ENCODE assay signal across 8 cellular contexts in the genomic region with DNA sequence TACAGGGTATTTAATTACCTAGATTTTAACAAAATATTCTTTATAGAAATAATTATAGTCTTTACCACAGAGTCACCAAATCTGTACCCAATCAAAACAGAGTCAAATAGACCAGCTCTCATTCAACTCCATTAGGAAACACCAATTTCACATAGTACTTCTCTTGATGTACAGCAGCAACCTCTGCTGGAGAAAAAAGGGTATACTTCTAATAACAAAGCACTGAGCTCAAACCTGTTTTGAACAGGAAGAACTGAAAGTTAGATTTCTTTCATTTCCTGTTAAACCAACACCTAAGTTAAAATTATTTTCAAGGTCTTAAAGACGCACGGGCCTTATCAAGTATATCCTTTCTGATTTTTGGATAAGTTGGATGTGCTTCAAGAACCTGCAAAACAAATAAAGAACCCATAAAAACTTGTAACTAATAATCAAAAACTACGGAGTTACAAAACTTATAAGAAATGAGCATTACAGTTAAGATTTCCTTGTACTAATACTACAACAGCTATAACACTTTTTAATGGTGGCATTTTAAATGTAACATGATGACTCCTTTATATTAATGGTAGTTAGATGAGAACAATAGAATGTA.
DNase-seq lines count a peak whose midpoint lies in the region; ATAC-seq and TF ChIP-seq lines count a peak whose summit lies in the region.

No MANE protein-coding gene starts in this region.

- H3K4me2 ChIP-seq in trophoblast cell (ENCODE audit: low read length): no peak overlapping the region

- no peak overlapping the region for H2BK5ac ChIP-seq in trophoblast cell (ENCODE audit: low read depth, low read length, poor library complexity)

- no peak overlapping the region for H2BK12ac ChIP-seq in trophoblast cell (ENCODE audit: low read length)

- no peak overlapping the region for H3K18ac ChIP-seq in trophoblast cell (ENCODE audit: low read length)

- no peak overlapping the region for H3K23ac ChIP-seq in trophoblast cell (ENCODE audit: low read length)

- no peak overlapping the region for H3K14ac ChIP-seq in trophoblast cell (ENCODE audit: low read length)

- H3K27me3 ChIP-seq in foreskin keratinocyte: no peaks in the 10 kb centered on the region
- no peaks in the 10 kb centered on the region for H3K27me3 ChIP-seq in trophoblast cell (ENCODE audit: insufficient read depth, low read length)

- no peak overlapping the region for H3K4ac ChIP-seq in trophoblast cell (ENCODE audit: low read depth, low read length)

- no peak overlapping the region for H4K91ac ChIP-seq in trophoblast cell (ENCODE audit: low read depth, low read length)

- no peaks in the 10 kb centered on the region for H3K9me3 ChIP-seq in trophoblast cell (ENCODE audit: insufficient read depth, low read depth, low read length)

- no peak overlapping the region for H3K9ac ChIP-seq in trophoblast cell (ENCODE audit: low read length)

- no peak overlapping the region for H2AK5ac ChIP-seq in trophoblast cell (ENCODE audit: low read length)

- DNase-seq in DMS 273 (lab: John Stamatoyannopoulos, UW; ENCODE audit: unreplicated experiment) (peak; percentile 82), GM19240 (ENCODE audit: insufficient read length, low spot score) (peak; percentile 6), NCI-H2171 (lab: John Stamatoyannopoulos, UW) (peak; percentile 57), foreskin keratinocyte (peak; percentile 31 to 65), trophoblast cell (peak; percentile 9 to 80)
- DNase-seq in stimulated activated CD4-positive, alpha-beta T cell treated with anti-CD3 and anti-CD28 coated beads, Interleukin-2, amount 100 ng/mL, for 48 hours: no peak

- ATAC-seq in HG03135 (IDR thresholded peaks at IDR 0.05; ENCODE audit: unreplicated experiment) (peak; percentile 91), foreskin keratinocyte (peak; percentile 94)

- TF ChIP-seq CTCF in VCaP (conservative IDR thresholded peaks at IDR 0.05) (peak; percentile 87), foreskin keratinocyte (conservative IDR thresholded peaks at IDR 0.05) (peak; percentile 93)

- H2BK120ac ChIP-seq in trophoblast cell (ENCODE audit: insufficient read depth, low read length, poor library complexity): no peak overlapping the region

- no peak overlapping the region for H3K4me3 ChIP-seq in trophoblast cell (ENCODE audit: low read depth, low read length)

- no peaks in the 10 kb centered on the region for H3K36me3 ChIP-seq in trophoblast cell (ENCODE audit: control insufficient read depth in 1 of 2, insufficient read depth in 2 of 2, low read length in 2 of 2)

- H4K12ac ChIP-seq in trophoblast cell (ENCODE audit: low read depth, low read length): no peak overlapping the region

- H3K27ac ChIP-seq in VCaP: peak overlapping the region; percentile 62
- H3K27ac ChIP-seq in foreskin keratinocyte: no peak overlapping the region
- H3K27ac ChIP-seq in trophoblast cell (ENCODE audit: low read depth, low read length): no peak overlapping the region

- H3K79me1 ChIP-seq in trophoblast cell (ENCODE audit: low read length): no peaks in the 10 kb centered on the region

- WGBS in trophoblast cell (ENCODE audit: extremely low coverage, insufficient coverage, insufficient read length): no CpG with 5 or more reads among the region's 3 CpGs

- H3K79me2 ChIP-seq in trophoblast cell (ENCODE audit: control insufficient read depth, insufficient read depth, low read length, poor library complexity): no peaks in the 10 kb centered on the region

- no peaks in the 10 kb centered on the region for H3K4me1 ChIP-seq in foreskin keratinocyte
- no peaks in the 10 kb centered on the region for H3K4me1 ChIP-seq in trophoblast cell (ENCODE audit: control insufficient read depth in 1 of 2, insufficient read depth in 2 of 2, low read length in 2 of 2)

- H4K8ac ChIP-seq in trophoblast cell (ENCODE audit: low read depth, low read length): no peak overlapping the region

- H2AFZ ChIP-seq in trophoblast cell (ENCODE audit: insufficient read depth, low read length, poor library complexity): no peak overlapping the region

Comparison
In these comparisons a context has a peak if more than half of its experiments do, and no peak if none do; other contexts are left out.
1. DNase-seq: peak in DMS 273 (single experiment), GM19240 (single experiment), NCI-H2171 (single experiment), foreskin keratinocyte (2 of 2) and trophoblast cell (2 of 2); none in stimulated activated CD4-positive, alpha-beta T cell treated with anti-CD3 and anti-CD28 coated beads, Interleukin-2, amount 100 ng/mL, for 48 hours (0 of 2).